In the genomic region with DNA sequence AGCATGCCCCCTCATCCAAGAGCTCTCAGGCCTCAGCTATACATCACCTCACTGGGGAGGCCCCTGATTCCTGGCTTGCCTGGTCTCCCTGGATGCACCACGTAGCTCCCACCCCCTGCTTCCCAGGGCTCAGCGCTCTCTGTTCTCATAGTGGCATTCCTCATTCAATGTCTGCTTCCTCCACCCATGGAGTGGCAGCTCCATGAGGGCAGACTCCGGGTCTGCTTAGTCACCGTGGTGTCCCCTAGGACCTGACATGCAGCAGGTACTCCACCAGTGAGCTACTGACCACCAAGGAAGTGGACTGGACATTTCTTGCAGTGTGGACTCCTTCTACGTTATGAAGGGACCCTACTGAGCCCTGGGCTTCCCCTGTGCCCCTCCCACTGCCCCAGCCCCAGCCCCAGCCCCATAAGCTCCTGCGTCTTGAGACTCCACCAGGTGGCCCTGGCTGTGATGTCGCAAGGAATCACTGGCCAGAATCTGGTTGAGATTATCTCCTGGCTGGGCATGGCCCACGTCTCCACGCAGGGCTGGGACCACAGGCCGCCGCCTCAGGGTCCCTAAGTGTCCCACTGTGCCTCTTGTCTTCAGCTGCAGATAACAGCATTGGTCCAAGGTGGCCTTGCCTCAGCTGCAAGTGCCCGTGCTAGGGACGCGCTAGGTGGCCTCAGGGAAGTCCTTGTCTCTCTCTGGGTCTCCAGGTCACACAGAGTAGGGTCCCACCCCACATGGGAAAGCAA, we compare ENCODE assay signal across 1 cellular context.
TF ChIP-seq lines count a peak whose summit lies in the region.

No MANE protein-coding gene starts in this region.

TF ChIP-seq in H1, 55 proteins besides CTCF, POLR2A, EP300 and RAD21:
- TF ChIP-seq SRF (IDR thresholded peaks at IDR 0.05; ENCODE audit: low read depth, low read length): no peak
- TF ChIP-seq, protein P1, sequence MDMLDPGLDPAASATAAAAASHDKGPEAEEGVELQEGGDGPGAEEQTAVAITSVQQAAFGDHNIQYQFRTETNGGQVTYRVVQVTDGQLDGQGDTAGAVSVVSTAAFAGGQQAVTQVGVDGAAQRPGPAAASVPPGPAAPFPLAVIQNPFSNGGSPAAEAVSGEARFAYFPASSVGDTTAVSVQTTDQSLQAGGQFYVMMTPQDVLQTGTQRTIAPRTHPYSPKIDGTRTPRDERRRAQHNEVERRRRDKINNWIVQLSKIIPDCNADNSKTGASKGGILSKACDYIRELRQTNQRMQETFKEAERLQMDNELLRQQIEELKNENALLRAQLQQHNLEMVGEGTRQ (IDR thresholded peaks at IDR 0.05; ENCODE audit: low read length): no peak
- TF ChIP-seq, protein P2, sequence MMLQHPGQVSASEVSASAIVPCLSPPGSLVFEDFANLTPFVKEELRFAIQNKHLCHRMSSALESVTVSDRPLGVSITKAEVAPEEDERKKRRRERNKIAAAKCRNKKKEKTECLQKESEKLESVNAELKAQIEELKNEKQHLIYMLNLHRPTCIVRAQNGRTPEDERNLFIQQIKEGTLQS (IDR thresholded peaks at IDR 0.05; ENCODE audit: insufficient read depth, low read depth, low read length): no peak
- no peak for TF ChIP-seq TAF7 (optimal IDR thresholded peaks at IDR 0.05; ENCODE audit: borderline replicate concordance, low read depth, low read length)
- no peak for TF ChIP-seq SIRT6 (IDR thresholded peaks at IDR 0.05; ENCODE audit: low read length)
- TF ChIP-seq, protein P3, sequence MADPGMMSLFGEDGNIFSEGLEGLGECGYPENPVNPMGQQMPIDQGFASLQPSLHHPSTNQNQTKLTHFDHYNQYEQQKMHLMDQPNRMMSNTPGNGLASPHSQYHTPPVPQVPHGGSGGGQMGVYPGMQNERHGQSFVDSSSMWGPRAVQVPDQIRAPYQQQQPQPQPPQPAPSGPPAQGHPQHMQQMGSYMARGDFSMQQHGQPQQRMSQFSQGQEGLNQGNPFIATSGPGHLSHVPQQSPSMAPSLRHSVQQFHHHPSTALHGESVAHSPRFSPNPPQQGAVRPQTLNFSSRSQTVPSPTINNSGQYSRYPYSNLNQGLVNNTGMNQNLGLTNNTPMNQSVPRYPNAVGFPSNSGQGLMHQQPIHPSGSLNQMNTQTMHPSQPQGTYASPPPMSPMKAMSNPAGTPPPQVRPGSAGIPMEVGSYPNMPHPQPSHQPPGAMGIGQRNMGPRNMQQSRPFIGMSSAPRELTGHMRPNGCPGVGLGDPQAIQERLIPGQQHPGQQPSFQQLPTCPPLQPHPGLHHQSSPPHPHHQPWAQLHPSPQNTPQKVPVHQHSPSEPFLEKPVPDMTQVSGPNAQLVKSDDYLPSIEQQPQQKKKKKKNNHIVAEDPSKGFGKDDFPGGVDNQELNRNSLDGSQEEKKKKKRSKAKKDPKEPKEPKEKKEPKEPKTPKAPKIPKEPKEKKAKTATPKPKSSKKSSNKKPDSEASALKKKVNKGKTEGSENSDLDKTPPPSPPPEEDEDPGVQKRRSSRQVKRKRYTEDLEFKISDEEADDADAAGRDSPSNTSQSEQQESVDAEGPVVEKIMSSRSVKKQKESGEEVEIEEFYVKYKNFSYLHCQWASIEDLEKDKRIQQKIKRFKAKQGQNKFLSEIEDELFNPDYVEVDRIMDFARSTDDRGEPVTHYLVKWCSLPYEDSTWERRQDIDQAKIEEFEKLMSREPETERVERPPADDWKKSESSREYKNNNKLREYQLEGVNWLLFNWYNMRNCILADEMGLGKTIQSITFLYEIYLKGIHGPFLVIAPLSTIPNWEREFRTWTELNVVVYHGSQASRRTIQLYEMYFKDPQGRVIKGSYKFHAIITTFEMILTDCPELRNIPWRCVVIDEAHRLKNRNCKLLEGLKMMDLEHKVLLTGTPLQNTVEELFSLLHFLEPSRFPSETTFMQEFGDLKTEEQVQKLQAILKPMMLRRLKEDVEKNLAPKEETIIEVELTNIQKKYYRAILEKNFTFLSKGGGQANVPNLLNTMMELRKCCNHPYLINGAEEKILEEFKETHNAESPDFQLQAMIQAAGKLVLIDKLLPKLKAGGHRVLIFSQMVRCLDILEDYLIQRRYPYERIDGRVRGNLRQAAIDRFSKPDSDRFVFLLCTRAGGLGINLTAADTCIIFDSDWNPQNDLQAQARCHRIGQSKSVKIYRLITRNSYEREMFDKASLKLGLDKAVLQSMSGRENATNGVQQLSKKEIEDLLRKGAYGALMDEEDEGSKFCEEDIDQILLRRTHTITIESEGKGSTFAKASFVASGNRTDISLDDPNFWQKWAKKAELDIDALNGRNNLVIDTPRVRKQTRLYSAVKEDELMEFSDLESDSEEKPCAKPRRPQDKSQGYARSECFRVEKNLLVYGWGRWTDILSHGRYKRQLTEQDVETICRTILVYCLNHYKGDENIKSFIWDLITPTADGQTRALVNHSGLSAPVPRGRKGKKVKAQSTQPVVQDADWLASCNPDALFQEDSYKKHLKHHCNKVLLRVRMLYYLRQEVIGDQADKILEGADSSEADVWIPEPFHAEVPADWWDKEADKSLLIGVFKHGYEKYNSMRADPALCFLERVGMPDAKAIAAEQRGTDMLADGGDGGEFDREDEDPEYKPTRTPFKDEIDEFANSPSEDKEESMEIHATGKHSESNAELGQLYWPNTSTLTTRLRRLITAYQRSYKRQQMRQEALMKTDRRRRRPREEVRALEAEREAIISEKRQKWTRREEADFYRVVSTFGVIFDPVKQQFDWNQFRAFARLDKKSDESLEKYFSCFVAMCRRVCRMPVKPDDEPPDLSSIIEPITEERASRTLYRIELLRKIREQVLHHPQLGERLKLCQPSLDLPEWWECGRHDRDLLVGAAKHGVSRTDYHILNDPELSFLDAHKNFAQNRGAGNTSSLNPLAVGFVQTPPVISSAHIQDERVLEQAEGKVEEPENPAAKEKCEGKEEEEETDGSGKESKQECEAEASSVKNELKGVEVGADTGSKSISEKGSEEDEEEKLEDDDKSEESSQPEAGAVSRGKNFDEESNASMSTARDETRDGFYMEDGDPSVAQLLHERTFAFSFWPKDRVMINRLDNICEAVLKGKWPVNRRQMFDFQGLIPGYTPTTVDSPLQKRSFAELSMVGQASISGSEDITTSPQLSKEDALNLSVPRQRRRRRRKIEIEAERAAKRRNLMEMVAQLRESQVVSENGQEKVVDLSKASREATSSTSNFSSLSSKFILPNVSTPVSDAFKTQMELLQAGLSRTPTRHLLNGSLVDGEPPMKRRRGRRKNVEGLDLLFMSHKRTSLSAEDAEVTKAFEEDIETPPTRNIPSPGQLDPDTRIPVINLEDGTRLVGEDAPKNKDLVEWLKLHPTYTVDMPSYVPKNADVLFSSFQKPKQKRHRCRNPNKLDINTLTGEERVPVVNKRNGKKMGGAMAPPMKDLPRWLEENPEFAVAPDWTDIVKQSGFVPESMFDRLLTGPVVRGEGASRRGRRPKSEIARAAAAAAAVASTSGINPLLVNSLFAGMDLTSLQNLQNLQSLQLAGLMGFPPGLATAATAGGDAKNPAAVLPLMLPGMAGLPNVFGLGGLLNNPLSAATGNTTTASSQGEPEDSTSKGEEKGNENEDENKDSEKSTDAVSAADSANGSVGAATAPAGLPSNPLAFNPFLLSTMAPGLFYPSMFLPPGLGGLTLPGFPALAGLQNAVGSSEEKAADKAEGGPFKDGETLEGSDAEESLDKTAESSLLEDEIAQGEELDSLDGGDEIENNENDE (IDR thresholded peaks at IDR 0.05; ENCODE audit: insufficient replicate concordance, low read length): no peak
- no peak for TF ChIP-seq SUZ12 (IDR thresholded peaks at IDR 0.05; ENCODE audit: low read length)
- TF ChIP-seq FOSL1 (IDR thresholded peaks at IDR 0.05; ENCODE audit: insufficient read depth, low read depth, low read length): no peak
- TF ChIP-seq CHD1 (IDR thresholded peaks at IDR 0.05; ENCODE audit: low read depth, low read length): no peak
- TF ChIP-seq GTF2F1 (IDR thresholded peaks at IDR 0.05; ENCODE audit: borderline replicate concordance, low read depth, low read length): no peak
- no peak for TF ChIP-seq BRCA1 (IDR thresholded peaks at IDR 0.05; ENCODE audit: low read depth, low read length)
- no peak for TF ChIP-seq TCF12 (IDR thresholded peaks at IDR 0.05; ENCODE audit: low read depth, low read length)
- TF ChIP-seq MAFK (IDR thresholded peaks at IDR 0.05; ENCODE audit: low read depth, low read length): no peak
TF ChIP-seq in H1: peak in this region for 0.
